20 cellular contexts compared by ENCODE assay signal in genomic region chr9:33148367-33149019, GRCh38. TPM values are rescaled to one million over a fixed set of nuclear protein-coding genes. Genes with fewer than 3 reads are reported as not detected.
DNase-seq lines count a peak whose midpoint lies in the region; ATAC-seq, FAIRE-seq and TF ChIP-seq lines count a peak whose summit lies in the region.
"Had no signal": no experiment of that assay in that cellular context is flagged by ENCODE, and none has a peak within 500 bp of the region (broad histone marks: within the 10 kb centered on the region; RNA-seq: fewer than 3 reads in every experiment).

No MANE protein-coding gene starts in this region.

- intact Hi-C loops in GM12878 (cut with micrococcal nuclease; ENCODE audit: unreplicated experiment): no loop called here

- in situ Hi-C loops in GM12878 (cut with MboI): no loop called here

- DNase-seq in A549 (ENCODE audit: low read depth in 1 of 2, low spot score in 1 of 2) (no peak), GM19239 (ENCODE audit: insufficient read length, low spot score) (no peak), GM12878 (ENCODE audit: low read depth, low spot score) (no peak), omental fat pad (ENCODE audit: low spot score) (peak; percentile 9), frontal cortex (ENCODE audit: low spot score in 2 of 2) (no peak)
- DNase-seq: activated CD4-positive, alpha-beta T cell treated with anti-CD3 and anti-CD28 coated beads for 4 hours; CD8-positive, alpha-beta T cell; NCI-H1436 treated with DMSO at 0.1 percent for 48 hours; stimulated activated CD4-positive, alpha-beta T cell treated with anti-CD3 and anti-CD28 coated beads, Interleukin-4, amount 100 ng/mL, for 4 hours; substantia nigra had no signal

- WGBS in A549 (ENCODE audit: missing lambda C conversion rate): 18% methylated on average over 4 of the region's 4 CpGs
- WGBS in GM12878 (ENCODE audit: insufficient coverage, insufficient replicate concordance, low lambda C conversion rate, missing lambda C conversion rate): 39% methylated on average over 4 of the region's 4 CpGs

- H3K9me3 ChIP-seq in A549 (no peaks in the 10 kb centered on the region), GM12878 (replicated peaks; ENCODE audit: control insufficient read depth, insufficient read depth, low read length) (no peaks in the 10 kb centered on the region)
- H3K9me3 ChIP-seq: esophagus muscularis mucosa, left lung, Peyer's patch had no signal

- BruUV-seq in GM12878 (replicated peaks; lab: Mats Ljungman, UMichigan): TSS peak; percentile 7

- H3K79me2 ChIP-seq in GM12878 (ENCODE audit: control insufficient read depth, insufficient read depth, low read length): peaks cover 97% of the 10 kb centered on the region

- H3K9ac ChIP-seq in GM12878 (ENCODE audit: control insufficient read depth, insufficient read depth, low read length): no peak overlapping the region
- H3K9ac ChIP-seq: neural progenitor cell had no signal

- POLR2A ChIA-PET in A549 (lab: Yijun Ruan, JAX): interaction anchor here (1.2 kb wide), 1 partner anchor 9 kb away, joined by 3 read pairs; no protein-coding TSS in a partner anchor
- POLR2A ChIA-PET in GM12878 (lab: Charles Lee): interaction anchor here (1.3 to 1.5 kb wide), 2 partner anchors 10 to 11 kb away, joined by 4 to 5 read pairs; no protein-coding TSS in a partner anchor

- ATAC-seq in A549 (no peak), GM12878 (no peak), omental fat pad (ENCODE audit: low FRiP score) (no peak), HG03280 (IDR thresholded peaks at IDR 0.05; ENCODE audit: unreplicated experiment) (no peak), GM19328 (IDR thresholded peaks at IDR 0.05; ENCODE audit: unreplicated experiment) (no peak), GM21526 (IDR thresholded peaks at IDR 0.05; ENCODE audit: low FRiP score, unreplicated experiment) (no peak)
- ATAC-seq: CD8-positive, alpha-beta T cell; left lung had no signal

- H3K4me2 ChIP-seq in A549 (peak overlapping the region; percentile 86; the same call in 2 of the 3 replicates), GM12878 (ENCODE audit: control insufficient read depth, insufficient read depth) (peak overlapping the region; percentile 45; the same call in 1 of the 2 replicates)
- H3K4me2 ChIP-seq: neural progenitor cell had no signal

- CTCF ChIA-PET in A549 (lab: Yijun Ruan, JAX): interaction anchor here (0.8 to 1.8 kb wide), 8 partner anchors 9 to 94 kb away, joined by 3 to 6 read pairs (median 4); partner anchors contain the start of gene B4GALT1
- CTCF ChIA-PET in GM12878 (lab: Yijun Ruan, JAX): interaction anchor here (1.0 to 5.3 kb wide), 3 partner anchors 13 to 77 kb away, joined by 3 to 39 read pairs (median 3); no protein-coding TSS in a partner anchor

- SMC1A ChIA-PET in GM12878 (lab: Charles Lee; ENCODE audit: uncharacterized antibody, unreplicated experiment): interaction anchor here (1.0 to 2.0 kb wide), 8 partner anchors 8 to 78 kb away, joined by 3 to 7 read pairs (median 3); no protein-coding TSS in a partner anchor

- RAD21 ChIA-PET in GM12878 (lab: Charles Lee; ENCODE audit: unreplicated experiment): interaction anchor here (0.6 to 1.5 kb wide), 4 partner anchors 9 to 305 kb away, joined by 3 to 6 read pairs (median 3); no protein-coding TSS in a partner anchor

- H3K4me1 ChIP-seq in A549: peaks cover 99% of the 10 kb centered on the region
- peaks cover 59% of the 10 kb centered on the region for H3K4me1 ChIP-seq in GM12878 (ENCODE audit: control insufficient read depth, insufficient read depth, low read length)
- H3K4me1 ChIP-seq: neural progenitor cell had no signal

- TF ChIP-seq POLR2A in A549 (IDR thresholded peaks at IDR 0.05; ENCODE audit: low read length): no peak
- TF ChIP-seq POLR2A in GM12878 (IDR thresholded peaks at IDR 0.05; ENCODE audit: low read depth, low read length): no peak

- H3K4me3 ChIP-seq in A549 (no peak overlapping the region), GM12878 (no peak overlapping the region; the same call in 1 of the 2 replicates)
- H3K4me3 ChIP-seq: esophagus muscularis mucosa, left lung, neural progenitor cell, Peyer's patch had no signal

- TF ChIP-seq CTCF in A549 (IDR thresholded peaks at IDR 0.05) (no peak), GM12878 (IDR thresholded peaks at IDR 0.05 in 2 of 3, conservative IDR thresholded peaks at IDR 0.05 in 1 of 3; ENCODE audit: control insufficient read depth in 2 of 3, extremely low read depth in 1 of 3, insufficient read depth in 1 of 3, low read depth in 3 of 3, low read length in 3 of 3) (no peak), omental fat pad (IDR thresholded peaks at IDR 0.05) (no peak)

- TF ChIP-seq EP300 in A549 (IDR thresholded peaks at IDR 0.05) (no peak), GM12878 (IDR thresholded peaks at IDR 0.05; ENCODE audit: borderline replicate concordance in 1 of 2, control insufficient read depth in 1 of 2, low read depth in 2 of 2, low read length in 2 of 2) (no peak)

- TF ChIP-seq RAD21 in A549 (conservative IDR thresholded peaks at IDR 0.05 in 1 of 2, IDR thresholded peaks at IDR 0.05 in 1 of 2) (no peak), GM12878 (IDR thresholded peaks at IDR 0.05; ENCODE audit: insufficient read depth, low read depth, low read length) (no peak)

- H2AFZ ChIP-seq in GM12878 (ENCODE audit: control insufficient read depth, low read depth, low read length): no peak overlapping the region
- H2AFZ ChIP-seq: neural progenitor cell had no signal

- FAIRE-seq in A549 (lab: Jason Lieb, UNC) (no peak), GM19239 (lab: Jason Lieb, UNC) (peak; percentile 11), GM12878 (lab: Jason Lieb, UNC) (no peak), frontal cortex (lab: Jason Lieb, UNC) (no peak)
- FAIRE-seq: bronchial epithelial cell, H1, HTR-8/SVneo had no signal

- H3K27ac ChIP-seq in A549 (peak overlapping the region in 1 of 2 experiments; percentile 14; a peak in 3 of 6 replicates), GM12878 (ENCODE audit: control insufficient read depth, insufficient read depth) (no peak overlapping the region)
- H3K27ac ChIP-seq: neural progenitor cell, Peyer's patch had no signal

- H3K27me3 ChIP-seq in GM12878 (replicated peaks in 1 of 2; ENCODE audit: control insufficient read depth in 2 of 2, insufficient read depth in 2 of 2, low read length in 1 of 2): no peaks in the 10 kb centered on the region
- H3K27me3 ChIP-seq: esophagus muscularis mucosa, left lung, neural progenitor cell, Peyer's patch had no signal

- peaks cover 3 to 5% of the 10 kb centered on the region in 2 experiments; a peak in 3 of 4 replicates for H3K36me3 ChIP-seq in GM12878 (ENCODE audit: control insufficient read depth in 2 of 2, insufficient read depth in 2 of 2, low read length in 1 of 2)
- H3K36me3 ChIP-seq: esophagus muscularis mucosa, left lung, neural progenitor cell, Peyer's patch had no signal

- no peaks in the 10 kb centered on the region for H4K20me1 ChIP-seq in GM12878 (ENCODE audit: control insufficient read depth, insufficient read depth)

TF ChIP-seq in A549, 52 proteins besides CTCF, POLR2A, EP300 and RAD21 (continues in another document):
- TF ChIP-seq CBX2 (IDR thresholded peaks at IDR 0.05; ENCODE audit: borderline replicate concordance, low read depth): no peak
- no peak for TF ChIP-seq HOXB13 (CRISPR knock-in tag; IDR thresholded peaks at IDR 0.05; ENCODE audit: low read depth)
- no peak for TF ChIP-seq MYC (IDR thresholded peaks at IDR 0.05; ENCODE audit: borderline replicate concordance, low read length)
- TF ChIP-seq CHD4 (IDR thresholded peaks at IDR 0.05; ENCODE audit: borderline replicate concordance): no peak
- no peak for TF ChIP-seq NPAS2 (CRISPR knock-in tag; IDR thresholded peaks at IDR 0.05; ENCODE audit: borderline replicate concordance)
- TF ChIP-seq ZFP36 (IDR thresholded peaks at IDR 0.05; ENCODE audit: borderline replicate concordance, partially characterized antibody): no peak

TF ChIP-seq in GM12878, 131 proteins besides CTCF, POLR2A, EP300 and RAD21 (continues in another document):
- no peak for TF ChIP-seq HCFC1 (IDR thresholded peaks at IDR 0.05; ENCODE audit: low read length)
- TF ChIP-seq BRCA1 (IDR thresholded peaks at IDR 0.05; ENCODE audit: low read depth, low read length): no peak

RNA-seq across cellular contexts. Expression of gene B4GALT1, which starts 18.6 kb away (rescaled TPM):
- polyA plus RNA-seq in A549 (2011; rRNA removed): 180 and 191 TPM in 2 replicates
- 52.5 and 77.2 TPM in 2 replicates for polyA plus RNA-seq in A549 (2012; cell fraction: cytosol; rRNA removed)
- polyA plus RNA-seq in A549 (2012; cell fraction: nucleus; rRNA removed): 58.3 and 75.3 TPM in 2 replicates
- polyA plus RNA-seq in A549 (2017; fragmentation: RNase III; extraction: RNeasy Plus Mini Kit Qiagen cat#74134 plus additional on column Dnase treatment): 140 to 182 TPM (median 167 TPM) in 3 replicates
- polyA minus RNA-seq in A549 (2011; rRNA and poly(A)+ RNA removed): 251 and 259 TPM in 2 replicates
- 47.6 and 51.1 TPM in 2 replicates for total RNA-seq in GM12878 (2013; cell fraction: nucleolus; rRNA removed)
- 23.4 and 24.2 TPM in 2 replicates for total RNA-seq in GM12878 (2014; rRNA removed)
- 12.7 and 15.3 TPM in 2 replicates for total RNA-seq in GM12878 (2014; rRNA removed; fragmentation: Illumina TruSeq; extraction: Trizol)
- total RNA-seq in GM12878 (2021): 77.5 and 79.0 TPM in 2 replicates
- 50.1 TPM for polyA plus RNA-seq in GM12878 (2011; ENCODE audit: low read depth)
- polyA plus RNA-seq in GM12878 (2011; rRNA removed): 29.6 and 36.5 TPM in 2 replicates
- polyA plus RNA-seq in GM12878 (2011; cell fraction: cytosol; rRNA removed): 36.7 and 49.7 TPM in 2 replicates
- 16.8 and 18.8 TPM in 2 replicates for polyA plus RNA-seq in GM12878 (2011; cell fraction: nucleus; rRNA removed)
- polyA plus RNA-seq in GM12878 (2012): 58.2 and 65.9 TPM in 2 replicates
- 66.7 and 68.8 TPM in 2 replicates for polyA plus RNA-seq in GM12878 (2014; fragmentation: Illumina TruSeq; extraction: Trizol)
- polyA plus RNA-seq in GM12878 (2014; fragmentation: Nextera tagmentation; extraction: Ambion mirVana): 10 to 100 TPM; 22.4 to 23.3 TPM
- 42.6 and 45.5 TPM in 2 replicates for polyA plus RNA-seq in GM12878 (2014; rRNA removed)
- 10 to 100 TPM; 50.2 to 50.8 TPM for polyA plus RNA-seq in GM12878 (2016; fragmentation: Nextera tagmentation; extraction: Ambion mirVana)
- polyA minus RNA-seq in GM12878 (2011; rRNA and poly(A)+ RNA removed): 48.3 and 58.3 TPM in 2 replicates
- 25.8 and 27.2 TPM in 2 replicates for polyA minus RNA-seq in GM12878 (2011; cell fraction: cytosol; rRNA and poly(A)+ RNA removed)
- 10.3 and 16.8 TPM in 2 replicates for polyA minus RNA-seq in GM12878 (2011; cell fraction: nucleus; rRNA and poly(A)+ RNA removed)
- total RNA-seq in omental fat pad: 100 to 1,000 TPM in 1 of 4 donors, 10 to 100 TPM in 3; 52.5 to 113 (median 72.1) TPM
- 0.82 TPM for total RNA-seq in frontal cortex
